ENCODE assay signal across 10 cellular contexts in the genomic region with DNA sequence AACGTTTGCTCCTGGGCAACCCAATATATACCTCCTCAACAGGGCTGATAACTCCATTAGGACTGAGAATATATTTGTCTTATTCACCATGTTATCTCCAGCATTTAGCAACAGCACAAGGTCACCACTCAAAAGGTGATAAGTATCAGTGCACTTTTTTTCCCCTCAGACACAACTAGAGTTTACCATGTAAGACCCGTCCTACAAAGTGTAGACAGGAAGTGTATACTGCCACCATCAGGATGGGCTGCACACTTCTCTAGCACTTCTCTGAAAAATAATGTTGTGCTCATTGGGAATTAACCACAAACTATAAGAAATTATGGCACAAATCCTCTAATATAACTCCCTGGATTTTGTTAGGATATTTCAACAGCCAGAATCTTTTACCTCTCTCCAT. TPM values are rescaled to one million over a fixed set of nuclear protein-coding genes. Genes with fewer than 3 reads are reported as not detected.
DNase-seq lines count a peak whose midpoint lies in the region; ATAC-seq, FAIRE-seq and TF ChIP-seq lines count a peak whose summit lies in the region.
"Had no signal": no experiment of that assay in that cellular context is flagged by ENCODE, and none has a peak within 500 bp of the region (broad histone marks: within the 10 kb centered on the region; RNA-seq: fewer than 3 reads in every experiment).

No MANE protein-coding gene starts in this region.

- peak; percentile 30 for DNase-seq in GM10266 (ENCODE audit: extremely low spot score)
- DNase-seq in astrocyte (ENCODE audit: low read depth) = no peak
- peak; percentile 49 for DNase-seq in mesenchymal stem cell
- no peak for DNase-seq in NCI-H1436 (lab: John Stamatoyannopoulos, UW)
- DNase-seq in NK-92 (lab: John Stamatoyannopoulos, UW; ENCODE audit: unreplicated experiment) = no peak

- H3K23ac ChIP-seq in mesenchymal stem cell (ENCODE audit: low read length in 2 of 2) = no peak overlapping the region

- H3K36me3 ChIP-seq in astrocyte (ENCODE audit: insufficient read depth, low read length) (no peaks in the 10 kb centered on the region), mesenchymal stem cell (ENCODE audit: control insufficient read depth in 1 of 2, insufficient read depth in 2 of 2, low read depth in 1 of 2, low read length in 2 of 2) (no peaks in the 10 kb centered on the region)

- H3K18ac ChIP-seq in mesenchymal stem cell (ENCODE audit: low read depth in 1 of 2, low read length in 2 of 2) = no peak overlapping the region

- H4K8ac ChIP-seq in mesenchymal stem cell (ENCODE audit: low read length) = no peak overlapping the region

- no peak overlapping the region for H3K4me3 ChIP-seq in astrocyte (ENCODE audit: insufficient read depth, low read depth, low read length)
- H3K4me3 ChIP-seq in mesenchymal stem cell (ENCODE audit: insufficient read depth in 1 of 2, low read depth in 1 of 2, low read length in 2 of 2) = no peak overlapping the region

- no peak overlapping the region for H3K4ac ChIP-seq in mesenchymal stem cell (ENCODE audit: low read depth in 1 of 2, low read length in 2 of 2)

- H2BK15ac ChIP-seq in mesenchymal stem cell (ENCODE audit: low read depth, poor library complexity, severe bottlenecking) = no peak overlapping the region

- no peak overlapping the region for H3K27ac Mint-ChIP-seq in astrocyte (ENCODE audit: unreplicated experiment)

- H3K36me3 Mint-ChIP-seq in astrocyte (ENCODE audit: low read depth, unreplicated experiment) = no peaks in the 10 kb centered on the region

- no peaks in the 10 kb centered on the region for H3K79me2 ChIP-seq in astrocyte (ENCODE audit: insufficient read depth, low read length)

- no peak overlapping the region for H3K4me3 Mint-ChIP-seq in astrocyte (ENCODE audit: unreplicated experiment)

- H2BK12ac ChIP-seq in mesenchymal stem cell (ENCODE audit: low read length in 2 of 2) = peak overlapping the region; percentile 49 to 80

- no peak overlapping the region for H3K9ac ChIP-seq in astrocyte (ENCODE audit: low read length)
- H3K9ac ChIP-seq in mesenchymal stem cell (ENCODE audit: low read length) = no peak overlapping the region

- no peak overlapping the region for H4K91ac ChIP-seq in mesenchymal stem cell (ENCODE audit: low read length)

- peaks cover 22% of the 10 kb centered on the region for H3K27me3 Mint-ChIP-seq in astrocyte (ENCODE audit: low read depth, unreplicated experiment)

- TF ChIP-seq CTCF in GM10266 (IDR thresholded peaks at IDR 0.05; ENCODE audit: control insufficient read depth, insufficient read depth, low read depth, missing control alignments) = peak; percentile 8
- 0 out of 2 replicates have a peak, but pooled peaks have one; percentile 7 for TF ChIP-seq CTCF in LNCAP (IDR thresholded peaks at IDR 0.05)
- TF ChIP-seq CTCF in astrocyte (IDR thresholded peaks at IDR 0.05; ENCODE audit: insufficient read depth, low read depth, low read length) = peak; percentile 45

- 38% methylated on average over 2 of the region's 2 CpGs for WGBS in mesenchymal stem cell

- H4K20me1 ChIP-seq in astrocyte (ENCODE audit: insufficient read depth, low read length) = no peaks in the 10 kb centered on the region

- ATAC-seq in esophagus mucosa = no peak
- no peak for ATAC-seq in GM19328 (IDR thresholded peaks at IDR 0.05; ENCODE audit: unreplicated experiment)

- H3K79me1 ChIP-seq in mesenchymal stem cell (replicated peaks; ENCODE audit: low read length, poor library complexity, severe bottlenecking) = no peaks in the 10 kb centered on the region

- no peak overlapping the region for H2BK5ac ChIP-seq in mesenchymal stem cell (ENCODE audit: low read depth, low read length, poor library complexity, severe bottlenecking)

- no peak overlapping the region for H2BK120ac ChIP-seq in mesenchymal stem cell (ENCODE audit: low read depth, low read length)

- H3K4me1 Mint-ChIP-seq in astrocyte (ENCODE audit: low read depth, unreplicated experiment) = peaks cover 11% of the 10 kb centered on the region

- H2AFZ ChIP-seq in astrocyte (ENCODE audit: low read depth, low read length) (no peak overlapping the region), mesenchymal stem cell (ENCODE audit: low read depth, low read length) (no peak overlapping the region)

- H3K27ac ChIP-seq in astrocyte (ENCODE audit: low read depth, low read length) = no peak overlapping the region
- H3K27ac ChIP-seq in mesenchymal stem cell (ENCODE audit: low read length, poor library complexity, severe bottlenecking) = no peak overlapping the region

- H3K9me3 Mint-ChIP-seq in astrocyte (ENCODE audit: unreplicated experiment) = peaks cover 4% of the 10 kb centered on the region

- H2AK5ac ChIP-seq in mesenchymal stem cell (ENCODE audit: low read length, severe bottlenecking) = no peak overlapping the region

- H3K9me3 ChIP-seq in astrocyte (ENCODE audit: insufficient read depth, low read depth, low read length) = no peaks in the 10 kb centered on the region
- no peaks in the 10 kb centered on the region for H3K9me3 ChIP-seq in mesenchymal stem cell (ENCODE audit: control insufficient read depth, low read length)

- H3K27me3 ChIP-seq in astrocyte (ENCODE audit: insufficient read depth, low read length) (no peaks in the 10 kb centered on the region), mesenchymal stem cell (ENCODE audit: control insufficient read depth in 1 of 2, insufficient read depth in 1 of 2, low read length in 2 of 2) (peaks cover 19 to 24% of the 10 kb centered on the region in 2 experiments)

- H3K14ac ChIP-seq in mesenchymal stem cell (ENCODE audit: low read length in 2 of 2) = no peak overlapping the region

- H3K4me1 ChIP-seq in astrocyte (ENCODE audit: insufficient read depth, low read length) (peaks cover 5% of the 10 kb centered on the region), mesenchymal stem cell (ENCODE audit: control insufficient read depth, insufficient read depth, low read depth, low read length) (no peaks in the 10 kb centered on the region)

- H3K4me2 ChIP-seq in astrocyte (ENCODE audit: low read length) (no peak overlapping the region), mesenchymal stem cell (ENCODE audit: low read length, poor library complexity, severe bottlenecking) (no peak overlapping the region)

- no peak for FAIRE-seq in astrocyte (lab: Jason Lieb, UNC)
- FAIRE-seq: RCC 7860 had no signal

RNA-seq across cellular contexts. Expression of gene VAT1L, which starts 5.7 kb away (rescaled TPM):
- total RNA-seq in astrocyte = 1.1 and 3.3 TPM in 2 replicates
- 25.8 TPM for polyA plus RNA-seq in mesenchymal stem cell (2013, experiment 1 of 2)
- 25.4 TPM for polyA plus RNA-seq in mesenchymal stem cell (2013, experiment 2 of 2)
- 0.08 TPM for total RNA-seq in esophagus mucosa
- total RNA-seq: osteocyte had no signal

Comparison
In these comparisons a context has a peak if more than half of its experiments do, and no peak if none do; other contexts are left out.
1. DNase-seq: peak in GM10266 (single experiment) and mesenchymal stem cell (single experiment); none in astrocyte (single experiment), NCI-H1436 (single experiment) and NK-92 (single experiment).
2. Peak in every context shown above with its lines, with median percentiles within 50 percentile points of each other: CTCF ChIP-seq.